Comparison of ENCODE assay signal across 1 cellular context in the genomic region with DNA sequence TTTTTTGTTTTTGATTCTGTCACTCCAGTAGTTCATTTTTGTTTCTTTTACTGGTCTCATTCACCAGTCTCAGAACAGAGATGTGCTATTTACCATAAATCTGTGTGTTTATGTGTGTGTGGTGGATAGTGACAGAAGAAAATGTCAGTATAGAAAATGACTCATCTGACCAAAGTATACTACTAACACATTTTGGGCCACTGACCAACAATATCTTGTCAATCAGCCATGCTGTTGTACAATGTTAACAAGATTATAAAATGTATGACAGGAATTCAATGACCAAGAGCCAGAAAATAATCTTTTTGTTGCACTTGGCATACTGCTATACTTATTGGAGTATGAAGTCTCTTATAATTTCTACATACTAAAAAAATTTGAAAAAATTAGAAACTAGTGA.
TF ChIP-seq lines count a peak whose summit lies in the region.

No MANE protein-coding gene starts in this region.

TF ChIP-seq in IMR-90, 13 proteins besides CTCF, POLR2A, EP300 and RAD21 (continued from another document):
- TF ChIP-seq CEBPB (IDR thresholded peaks at IDR 0.05; ENCODE audit: low read depth, low read length) = no peak
- no peak for TF ChIP-seq MAFK (IDR thresholded peaks at IDR 0.05; ENCODE audit: low read depth, low read length)
- no peak for TF ChIP-seq RFX5 (IDR thresholded peaks at IDR 0.05; ENCODE audit: low read depth, low read length)
- TF ChIP-seq SMC3 (IDR thresholded peaks at IDR 0.05; ENCODE audit: low read depth, low read length) = no peak
- TF ChIP-seq, protein P1, sequence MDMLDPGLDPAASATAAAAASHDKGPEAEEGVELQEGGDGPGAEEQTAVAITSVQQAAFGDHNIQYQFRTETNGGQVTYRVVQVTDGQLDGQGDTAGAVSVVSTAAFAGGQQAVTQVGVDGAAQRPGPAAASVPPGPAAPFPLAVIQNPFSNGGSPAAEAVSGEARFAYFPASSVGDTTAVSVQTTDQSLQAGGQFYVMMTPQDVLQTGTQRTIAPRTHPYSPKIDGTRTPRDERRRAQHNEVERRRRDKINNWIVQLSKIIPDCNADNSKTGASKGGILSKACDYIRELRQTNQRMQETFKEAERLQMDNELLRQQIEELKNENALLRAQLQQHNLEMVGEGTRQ (IDR thresholded peaks at IDR 0.05; ENCODE audit: low read depth, low read length) = no peak
- TF ChIP-seq NFE2L2 (IDR thresholded peaks at IDR 0.05; ENCODE audit: low read depth, low read length) = no peak
- TF ChIP-seq FOS (IDR thresholded peaks at IDR 0.05; ENCODE audit: low read depth, low read length) = no peak
- no peak for TF ChIP-seq MAZ (IDR thresholded peaks at IDR 0.05; ENCODE audit: borderline replicate concordance, low read depth, low read length)
